In the genomic region with DNA sequence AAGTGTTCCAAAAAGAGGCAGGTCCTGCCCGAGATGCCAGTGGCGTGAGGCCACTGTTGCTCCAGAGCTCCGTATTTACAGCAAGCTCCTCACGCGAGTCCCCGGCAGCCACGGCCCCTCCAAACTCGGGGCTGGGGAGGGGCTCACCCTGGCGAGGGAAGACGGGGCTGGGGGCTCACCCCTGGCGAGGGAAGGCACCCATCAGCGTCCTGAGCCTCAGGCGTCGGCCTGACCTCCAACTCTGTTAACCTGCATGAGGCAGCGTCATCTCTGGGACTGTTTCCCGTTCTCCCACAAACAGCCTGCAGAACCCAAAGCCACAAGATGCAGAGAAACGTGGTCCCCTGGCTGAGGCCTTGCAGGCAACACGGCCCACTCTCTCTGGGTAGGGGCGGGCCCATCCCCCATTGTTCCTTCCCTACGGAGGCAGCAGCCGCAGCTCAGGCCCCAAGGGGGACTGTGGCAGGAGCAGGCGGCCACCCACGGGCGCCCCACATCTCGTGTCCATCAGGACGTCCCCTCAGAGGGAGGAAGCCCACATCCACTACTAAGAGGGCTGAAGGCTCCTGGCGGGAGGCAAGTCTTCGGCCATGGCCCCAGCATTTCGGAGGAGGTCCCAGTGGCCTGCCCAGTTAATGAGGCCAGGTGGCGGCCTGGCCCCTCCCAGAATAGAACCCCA, we compare ENCODE assay signal across 26 cellular contexts. TPM values are rescaled to one million over a fixed set of nuclear protein-coding genes. Genes with fewer than 3 reads are reported as not detected.
"Had no signal": no experiment of that assay in that cellular context is flagged by ENCODE, and none has a peak within 500 bp of the region (broad histone marks: within the 10 kb centered on the region; RNA-seq: fewer than 3 reads in every experiment).

No MANE protein-coding gene starts in this region.

- H3K4me1 ChIP-seq: pancreas, prostate gland had no signal

- H3K27ac ChIP-seq: left ventricle myocardium inferior, pancreas, prostate gland, skin epidermis, stomach, tibial nerve, upper lobe of left lung, vagina had no signal

- H3K36me3 ChIP-seq: left ventricle myocardium inferior, pancreas, prostate gland, stomach, tibial nerve, upper lobe of left lung, vagina had no signal

- H3K36me3 Mint-ChIP-seq: immature natural killer cell; naive thymus-derived CD4-positive, alpha-beta T cell; natural killer cell treated with Interleukin-12 subunit alpha and Interleukin-12 subunit beta and Interleukin-15 and Interleukin-18, amount 100 ng/mL, for 72 hours; stimulated activated naive B cell treated with anti-CD40 and anti-IgM and Interleukin-4, amounts not matched to agents 10 μg/mL and 1 μg/mL and 100 μg/mL, for 72 hours had no signal

- H3K4me3 ChIP-seq: left ventricle myocardium inferior, lung, mucosa of descending colon, pancreas, prostate gland, skin epidermis, stomach, tibial nerve, upper lobe of left lung, vagina had no signal

- DNase-seq: immature natural killer cell; left ventricle myocardium inferior; mucosa of descending colon; stimulated activated CD4-positive, alpha-beta T cell treated with anti-CD3 and anti-CD28 coated beads, Interleukin-12 subunit alpha, Interleukin-12 subunit beta, amount 100 ng/mL, for 4 hours; stimulated activated CD4-positive, alpha-beta T cell treated with anti-CD3 and anti-CD28 coated beads, Interleukin-15, amount 100 ng/mL, for 24 hours; stimulated activated CD4-positive, alpha-beta T cell treated with anti-CD3 and anti-CD28 coated beads, Interleukin-2, amount 100 ng/mL, for 24 hours; stimulated activated CD4-positive, alpha-beta T cell treated with anti-CD3 and anti-CD28 coated beads, Interleukin-4, amount 100 ng/mL, for 1 hour; stimulated activated naive B cell treated with anti-CD40 and anti-IgM and Interleukin-4, amounts not matched to agents 10 μg/mL and 1 μg/mL and 100 μg/mL, for 72 hours; stimulated activated naive CD8-positive, alpha-beta T cell treated with anti-CD3 and anti-CD28 coated beads, Interleukin-15, Interleukin-2, amounts not matched to agents 100 U/mL and 50 U/mL, for 24 hours; stomach had no signal

- H3K9me3 ChIP-seq: left ventricle myocardium inferior, mucosa of descending colon, pancreas, prostate gland, stomach, tibial nerve, upper lobe of left lung, vagina had no signal

- H3K4me1 Mint-ChIP-seq: immature natural killer cell had no signal

- H3K27ac Mint-ChIP-seq: immature natural killer cell; naive thymus-derived CD4-positive, alpha-beta T cell; natural killer cell treated with Interleukin-12 subunit alpha and Interleukin-12 subunit beta and Interleukin-15 and Interleukin-18, amount 100 ng/mL, for 72 hours; stimulated activated naive B cell treated with anti-CD40 and anti-IgM and Interleukin-4, amounts not matched to agents 10 μg/mL and 1 μg/mL and 100 μg/mL, for 72 hours had no signal

- ATAC-seq: mucosa of descending colon; naive thymus-derived CD4-positive, alpha-beta T cell; natural killer cell treated with Interleukin-12 subunit alpha and Interleukin-12 subunit beta and Interleukin-15 and Interleukin-18, amount 100 ng/mL, for 72 hours; pancreas; right cardiac atrium; sciatic nerve; stimulated activated naive B cell treated with anti-CD40 and anti-IgM and Interleukin-4, amounts not matched to agents 10 μg/mL and 1 μg/mL and 100 μg/mL, for 72 hours; stimulated activated naive CD8-positive, alpha-beta T cell treated with anti-CD3 and anti-CD28 coated beads, Interleukin-15, Interleukin-2, amounts not matched to agents 100 U/mL and 50 U/mL, for 24 hours had no signal

- H3K4me3 Mint-ChIP-seq: immature natural killer cell; naive thymus-derived CD4-positive, alpha-beta T cell; natural killer cell treated with Interleukin-12 subunit alpha and Interleukin-12 subunit beta and Interleukin-15 and Interleukin-18, amount 100 ng/mL, for 72 hours; stimulated activated naive B cell treated with anti-CD40 and anti-IgM and Interleukin-4, amounts not matched to agents 10 μg/mL and 1 μg/mL and 100 μg/mL, for 72 hours had no signal

- H3K9me3 Mint-ChIP-seq: immature natural killer cell; naive thymus-derived CD4-positive, alpha-beta T cell; natural killer cell treated with Interleukin-12 subunit alpha and Interleukin-12 subunit beta and Interleukin-15 and Interleukin-18, amount 100 ng/mL, for 72 hours had no signal

RNA-seq across cellular contexts. Expression of a gene that starts 4.2 kb away (rescaled TPM):
- total RNA-seq: kidney epithelial cell; left ventricle myocardium inferior; lower leg skin; mesenteric fat pad; naive thymus-derived CD4-positive, alpha-beta T cell; natural killer cell treated with Interleukin-12 subunit alpha and Interleukin-12 subunit beta and Interleukin-15 and Interleukin-18, amount 100 ng/mL, for 72 hours; osteoblast; urinary bladder had no signal
- polyA plus RNA-seq: immature natural killer cell; naive thymus-derived CD4-positive, alpha-beta T cell; stomach had no signal
